Comparison of ENCODE assay signal across 26 cellular contexts in the genomic region with DNA sequence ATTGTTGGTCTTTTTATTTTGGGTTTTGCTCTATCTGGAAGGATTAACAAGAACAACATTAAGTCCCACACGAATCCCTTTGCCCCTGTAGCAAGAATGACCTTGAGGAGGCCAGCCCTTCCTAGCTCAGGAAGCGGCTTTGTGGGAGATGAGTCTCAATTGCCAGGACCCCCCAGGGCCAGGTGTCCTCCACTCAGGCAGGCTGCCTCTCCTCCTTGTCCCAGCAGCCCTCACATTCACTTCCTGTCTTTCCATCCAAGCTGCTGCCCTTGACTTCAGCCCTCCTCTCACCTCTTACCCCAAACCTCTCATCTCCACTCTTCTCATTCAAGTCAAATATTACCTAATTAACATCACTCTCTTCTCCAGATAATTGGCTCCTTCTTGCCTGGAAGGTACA. TPM values are rescaled to one million over a fixed set of nuclear protein-coding genes. Genes with fewer than 3 reads are reported as not detected.
DNase-seq lines count a peak whose midpoint lies in the region; ATAC-seq and TF ChIP-seq lines count a peak whose summit lies in the region.
"Had no signal": no experiment of that assay in that cellular context is flagged by ENCODE, and none has a peak within 500 bp of the region (broad histone marks: within the 10 kb centered on the region; RNA-seq: fewer than 3 reads in every experiment).

No MANE protein-coding gene starts in this region.

- POLR2A ChIA-PET in HEK293 (lab: Yijun Ruan, JAX) = no interaction called here

- H3K36me3 ChIP-seq in HEK293 (ENCODE audit: control insufficient read depth in 2 of 2, insufficient read depth in 1 of 2, low read length in 2 of 2) = no peaks in the 10 kb centered on the region
- H3K36me3 ChIP-seq: BE2C; BLaER1 treated with 17β-estradiol and CSF1 and Interleukin-3, amounts not matched to agents 10 nM and 100 nM had no signal

- CTCF ChIA-PET in activated CD8-positive, alpha-beta memory T cell treated with anti-CD3 and anti-CD28 coated beads, Interleukin-2, amount 10 ng/mL, durations not matched to agents 7 days and 5 days (lab: Charles Lee) = no interaction called here
- CTCF ChIA-PET in HEK293 (lab: Yijun Ruan, JAX) = no interaction called here

- H3K9me3 Mint-ChIP-seq in activated CD8-positive, alpha-beta memory T cell treated with anti-CD3 and anti-CD28 coated beads, Interleukin-2, amount 10 ng/mL, durations not matched to agents 7 days and 5 days (ENCODE audit: low read depth) = no peaks in the 10 kb centered on the region
- peaks cover under 1% of the 10 kb centered on the region for H3K9me3 Mint-ChIP-seq in glutamatergic neuron (ENCODE audit: unreplicated experiment)
- H3K9me3 Mint-ChIP-seq: CD4-positive, alpha-beta memory T cell; H9; HFFc6 had no signal

- H3K4me3 ChIP-seq in HEK293 (ENCODE audit: low read depth, low read length) = no peak overlapping the region
- H3K4me3 ChIP-seq: A549; BLaER1 treated with 17β-estradiol and CSF1 and Interleukin-3, amounts not matched to agents 10 nM and 100 nM; GM12878; GM23248 had no signal

- H3K27ac Mint-ChIP-seq in activated CD8-positive, alpha-beta memory T cell treated with anti-CD3 and anti-CD28 coated beads, Interleukin-2, amount 10 ng/mL, durations not matched to agents 7 days and 5 days = no peak overlapping the region
- H3K27ac Mint-ChIP-seq in glutamatergic neuron (ENCODE audit: unreplicated experiment) = peak overlapping the region; percentile 20
- H3K27ac Mint-ChIP-seq: CD14-positive monocyte; CD4-positive, alpha-beta memory T cell; H9; HFFc6 had no signal

- DNase-seq in activated CD8-positive, alpha-beta memory T cell treated with anti-CD3 and anti-CD28 coated beads, Interleukin-2, amount 10 ng/mL, durations not matched to agents 7 days and 5 days = peak; percentile 2
- DNase-seq in activated CD8-positive, alpha-beta memory T cell treated with anti-CD3 and anti-CD28 coated beads, Interleukin-2, amount 50 U/mL, for 48 hours = no peak
- no peak for DNase-seq in glutamatergic neuron
- peak; percentile 16 for DNase-seq in stimulated activated CD8-positive, alpha-beta memory T cell treated with anti-CD3 and anti-CD28 coated beads, Interleukin-4, amount 100 ng/mL, for 48 hours
- DNase-seq in CD1c-positive myeloid dendritic cell (ENCODE audit: extremely low spot score) = no peak
- no peak for DNase-seq in NCI-H1417 (lab: John Stamatoyannopoulos, UW)
- DNase-seq in DMS53 treated with DMSO at 0.1 percent for 48 hours (lab: John Stamatoyannopoulos, UW; ENCODE audit: unreplicated experiment) = no peak
- DNase-seq: 8988T; ACHN; AML-193; BE2C; Calu3; CD4-positive, alpha-beta memory T cell; COR-L47; DMS53; EL; GDM1; GM23248; H9; HFFc6 had no signal

- H3K27me3 Mint-ChIP-seq in activated CD8-positive, alpha-beta memory T cell treated with anti-CD3 and anti-CD28 coated beads, Interleukin-2, amount 10 ng/mL, durations not matched to agents 7 days and 5 days = no peaks in the 10 kb centered on the region
- H3K27me3 Mint-ChIP-seq in glutamatergic neuron (ENCODE audit: unreplicated experiment) = peaks cover 13% of the 10 kb centered on the region

- H3K4me1 ChIP-seq in HEK293 (ENCODE audit: control insufficient read depth, insufficient read depth, low read length) = no peaks in the 10 kb centered on the region
- H3K4me1 ChIP-seq: A549, BE2C had no signal

- H3K4me3 Mint-ChIP-seq in activated CD8-positive, alpha-beta memory T cell treated with anti-CD3 and anti-CD28 coated beads, Interleukin-2, amount 10 ng/mL, durations not matched to agents 7 days and 5 days = no peak overlapping the region
- no peak overlapping the region for H3K4me3 Mint-ChIP-seq in glutamatergic neuron (ENCODE audit: unreplicated experiment)
- H3K4me3 Mint-ChIP-seq: CD4-positive, alpha-beta memory T cell; H9; HFFc6 had no signal

- no peaks in the 10 kb centered on the region for H3K9me3 ChIP-seq in HEK293 (ENCODE audit: control insufficient read depth, insufficient read depth, low read depth, low read length)
- H3K9me3 ChIP-seq: A549; BE2C; BLaER1 treated with 17β-estradiol and CSF1 and Interleukin-3, amounts not matched to agents 10 nM and 100 nM had no signal

- no peaks in the 10 kb centered on the region for H3K4me1 Mint-ChIP-seq in activated CD8-positive, alpha-beta memory T cell treated with anti-CD3 and anti-CD28 coated beads, Interleukin-2, amount 10 ng/mL, durations not matched to agents 7 days and 5 days
- H3K4me1 Mint-ChIP-seq in glutamatergic neuron (ENCODE audit: low read depth, unreplicated experiment) = peaks cover 29% of the 10 kb centered on the region
- H3K4me1 Mint-ChIP-seq: CD14-positive monocyte; CD4-positive, alpha-beta memory T cell had no signal

- no peaks in the 10 kb centered on the region for H3K36me3 Mint-ChIP-seq in activated CD8-positive, alpha-beta memory T cell treated with anti-CD3 and anti-CD28 coated beads, Interleukin-2, amount 10 ng/mL, durations not matched to agents 7 days and 5 days
- no peaks in the 10 kb centered on the region for H3K36me3 Mint-ChIP-seq in glutamatergic neuron (ENCODE audit: unreplicated experiment)
- H3K36me3 Mint-ChIP-seq: CD14-positive monocyte; CD4-positive, alpha-beta memory T cell had no signal

- no peak for ATAC-seq in activated CD8-positive, alpha-beta memory T cell treated with anti-CD3 and anti-CD28 coated beads, Interleukin-2, amount 10 ng/mL, durations not matched to agents 7 days and 5 days
- ATAC-seq: A549, GM12878, HCT116 had no signal

- TF ChIP-seq CTCF in HEK293 (tag by site-specific recombination; IDR thresholded peaks at IDR 0.05) (no peak), glutamatergic neuron (IDR thresholded peaks at IDR 0.05; ENCODE audit: partially characterized antibody, unreplicated experiment) (no peak)

- no peak overlapping the region for H3K27ac ChIP-seq in HEK293 (ENCODE audit: extremely low read depth, low read depth, low read length)
- H3K27ac ChIP-seq: A549; BLaER1 treated with 17β-estradiol and CSF1 and Interleukin-3, amounts not matched to agents 10 nM and 100 nM; GM23248 had no signal

TF ChIP-seq in HEK293, 187 proteins besides CTCF, POLR2A, EP300 and RAD21:
- TF ChIP-seq GLIS1 (tag by site-specific recombination; IDR thresholded peaks at IDR 0.05) (peak; percentile 31; the same call in 1 of the 2 replicates), YY1 (tag by site-specific recombination; IDR thresholded peaks at IDR 0.05) (no peak), BCL11B (tag by site-specific recombination; IDR thresholded peaks at IDR 0.05; ENCODE audit: low read depth) (no peak)

RNA-seq across cellular contexts. Expression of gene SYNDIG1, which starts 22.6 kb away (rescaled TPM):
- total RNA-seq in activated CD8-positive, alpha-beta memory T cell treated with anti-CD3 and anti-CD28 coated beads, Interleukin-2, amount 10 ng/mL, durations not matched to agents 7 days and 5 days = not detected
- total RNA-seq in glutamatergic neuron (ENCODE audit: unreplicated experiment) = 10.4 TPM
- total RNA-seq: Calu3; CD4-positive, alpha-beta memory T cell; GM12878 had no signal

Comparison
In these comparisons a context has a peak if more than half of its experiments do, and no peak if none do; other contexts are left out.
1. DNase-seq: peak in activated CD8-positive, alpha-beta memory T cell treated with anti-CD3 and anti-CD28 coated beads, Interleukin-2, amount 10 ng/mL, durations not matched to agents 7 days and 5 days (single experiment) and stimulated activated CD8-positive, alpha-beta memory T cell treated with anti-CD3 and anti-CD28 coated beads, Interleukin-4, amount 100 ng/mL, for 48 hours (single experiment); none in activated CD8-positive, alpha-beta memory T cell treated with anti-CD3 and anti-CD28 coated beads, Interleukin-2, amount 50 U/mL, for 48 hours (single experiment), glutamatergic neuron (single experiment), CD1c-positive myeloid dendritic cell (single experiment), NCI-H1417 (0 of 3) and DMS53 treated with DMSO at 0.1 percent for 48 hours (single experiment).
2. RNA of gene SYNDIG1, which starts 22.6 kb away (total RNA-seq): 10.4 TPM in glutamatergic neuron (single experiment); not detected in activated CD8-positive, alpha-beta memory T cell treated with anti-CD3 and anti-CD28 coated beads, Interleukin-2, amount 10 ng/mL, durations not matched to agents 7 days and 5 days; every median in the first group is over 10 times any median in the second.